Comparison of ENCODE assay signal across 29 cellular contexts in genomic region chr7:132100981-132101380, GRCh38.
"Had no signal": no experiment of that assay in that cellular context is flagged by ENCODE, and none has a peak within 500 bp of the region (broad histone marks: within the 10 kb centered on the region; RNA-seq: fewer than 3 reads in every experiment).

No MANE protein-coding gene starts in this region.

- H3K4me2 ChIP-seq: hepatocyte had no signal

- FAIRE-seq: pancreas, urothelium cell line had no signal

- H3K4me1 Mint-ChIP-seq: naive thymus-derived CD4-positive, alpha-beta T cell; stimulated activated naive B cell treated with anti-CD40 and anti-IgM and Interleukin-4, amounts not matched to agents 10 μg/mL and 1 μg/mL and 100 μg/mL, for 72 hours had no signal

- H3K4me1 ChIP-seq: left ventricle myocardium inferior, pancreas, prostate gland, stomach, testis, thyroid gland, upper lobe of left lung had no signal

- H2AFZ ChIP-seq: hepatocyte had no signal

- H3K27me3 ChIP-seq: hepatocyte, pancreas, stomach, testis, thyroid gland, transverse colon, upper lobe of left lung had no signal

- H3K9me3 Mint-ChIP-seq: natural killer cell treated with Interleukin-12 subunit alpha and Interleukin-12 subunit beta and Interleukin-15 and Interleukin-18, amount 100 ng/mL, for 72 hours had no signal

- H3K27me3 Mint-ChIP-seq: stimulated activated naive B cell treated with anti-CD40 and anti-IgM and Interleukin-4, amounts not matched to agents 10 μg/mL and 1 μg/mL and 100 μg/mL, for 72 hours had no signal

- ATAC-seq: mucosa of descending colon; naive thymus-derived CD4-positive, alpha-beta T cell; natural killer cell treated with Interleukin-12 subunit alpha and Interleukin-12 subunit beta and Interleukin-15 and Interleukin-18, amount 100 ng/mL, for 72 hours; pancreas; right cardiac atrium; sciatic nerve; stimulated activated naive B cell treated with anti-CD40 and anti-IgM and Interleukin-4, amounts not matched to agents 10 μg/mL and 1 μg/mL and 100 μg/mL, for 72 hours; stimulated activated naive CD8-positive, alpha-beta T cell treated with anti-CD3 and anti-CD28 coated beads, Interleukin-15, Interleukin-2, amounts not matched to agents 100 U/mL and 50 U/mL, for 24 hours had no signal

- H3K36me3 ChIP-seq: left ventricle myocardium inferior, pancreas, prostate gland, stomach, thyroid gland, transverse colon, upper lobe of left lung had no signal

- H3K27ac Mint-ChIP-seq: naive thymus-derived CD4-positive, alpha-beta T cell; natural killer cell treated with Interleukin-12 subunit alpha and Interleukin-12 subunit beta and Interleukin-15 and Interleukin-18, amount 100 ng/mL, for 72 hours; stimulated activated naive B cell treated with anti-CD40 and anti-IgM and Interleukin-4, amounts not matched to agents 10 μg/mL and 1 μg/mL and 100 μg/mL, for 72 hours had no signal

- H3K36me3 Mint-ChIP-seq: naive thymus-derived CD4-positive, alpha-beta T cell; natural killer cell treated with Interleukin-12 subunit alpha and Interleukin-12 subunit beta and Interleukin-15 and Interleukin-18, amount 100 ng/mL, for 72 hours; stimulated activated naive B cell treated with anti-CD40 and anti-IgM and Interleukin-4, amounts not matched to agents 10 μg/mL and 1 μg/mL and 100 μg/mL, for 72 hours had no signal

- H3K4me3 Mint-ChIP-seq: naive thymus-derived CD4-positive, alpha-beta T cell; natural killer cell treated with Interleukin-12 subunit alpha and Interleukin-12 subunit beta and Interleukin-15 and Interleukin-18, amount 100 ng/mL, for 72 hours; stimulated activated naive B cell treated with anti-CD40 and anti-IgM and Interleukin-4, amounts not matched to agents 10 μg/mL and 1 μg/mL and 100 μg/mL, for 72 hours had no signal

- DNase-seq: islet precursor cell; left ventricle myocardium inferior; mesendoderm; midbrain; mucosa of descending colon; naive thymus-derived CD4-positive, alpha-beta T cell; nucleus accumbens; pancreas; posterior cingulate gyrus; retina; right cardiac atrium; stimulated activated CD4-positive, alpha-beta T cell treated with anti-CD3 and anti-CD28 coated beads, Interleukin-12 subunit alpha, Interleukin-12 subunit beta, amount 100 ng/mL, for 4 hours; stimulated activated CD4-positive, alpha-beta T cell treated with anti-CD3 and anti-CD28 coated beads, Interleukin-15, amount 100 ng/mL, for 24 hours; stimulated activated CD4-positive, alpha-beta T cell treated with anti-CD3 and anti-CD28 coated beads, Interleukin-2, amount 100 ng/mL, for 24 hours; stimulated activated CD4-positive, alpha-beta T cell treated with anti-CD3 and anti-CD28 coated beads, Interleukin-4, amount 100 ng/mL, for 1 hour; stimulated activated naive B cell treated with anti-CD40 and anti-IgM and Interleukin-4, amounts not matched to agents 10 μg/mL and 1 μg/mL and 100 μg/mL, for 72 hours; stimulated activated naive CD8-positive, alpha-beta T cell treated with anti-CD3 and anti-CD28 coated beads, Interleukin-15, Interleukin-2, amounts not matched to agents 100 U/mL and 50 U/mL, for 24 hours; stomach; testis; thyroid gland; transverse colon; upper lobe of left lung had no signal

- H3K9me3 ChIP-seq: left ventricle myocardium inferior, mucosa of descending colon, pancreas, prostate gland, stomach, testis, thyroid gland, transverse colon, upper lobe of left lung had no signal

- H3K27ac ChIP-seq: hepatocyte, left ventricle myocardium inferior, pancreas, skin epidermis, stomach, testis, thyroid gland, transverse colon, upper lobe of left lung had no signal

- H3K4me3 ChIP-seq: hepatocyte, left ventricle myocardium inferior, lung, mucosa of descending colon, pancreas, prostate gland, skin epidermis, stomach, testis, thyroid gland, transverse colon, upper lobe of left lung had no signal
